12 cellular contexts compared by ENCODE assay signal in the genomic region with DNA sequence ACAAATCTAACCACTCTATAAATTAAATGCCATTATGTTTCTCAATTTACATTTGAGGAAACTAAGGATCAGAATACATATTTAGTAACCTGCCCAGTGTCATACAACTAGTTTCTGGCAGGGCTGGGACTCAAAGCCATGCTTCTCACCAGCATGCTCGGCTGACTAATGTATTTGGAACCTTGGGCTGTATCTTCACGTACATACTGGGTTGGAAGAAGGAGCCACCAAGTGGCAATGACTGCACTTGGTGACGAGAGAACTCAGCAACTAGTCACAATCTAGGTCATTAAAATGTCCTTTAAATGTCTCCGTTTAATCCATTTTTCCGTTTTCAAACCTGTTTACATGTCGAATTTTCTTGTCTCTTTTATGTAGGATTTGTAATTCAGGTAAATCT. TPM values are rescaled to one million over a fixed set of nuclear protein-coding genes. Genes with fewer than 3 reads are reported as not detected.
DNase-seq lines count a peak whose midpoint lies in the region; TF ChIP-seq lines count a peak whose summit lies in the region.
"Had no signal": no experiment of that assay in that cellular context is flagged by ENCODE, and none has a peak within 500 bp of the region (broad histone marks: within the 10 kb centered on the region; RNA-seq: fewer than 3 reads in every experiment).

No MANE protein-coding gene starts in this region.

- peak; percentile 1 for DNase-seq in NCI-H748 (lab: John Stamatoyannopoulos, UW; ENCODE audit: unreplicated experiment)
- no peak for DNase-seq in NCI-H748 treated with DMSO at 0.1 percent for 48 hours (lab: John Stamatoyannopoulos, UW)
- DNase-seq in NB4 (ENCODE audit: low read depth): peak; percentile 12
- DNase-seq in cerebellar cortex (ENCODE audit: low spot score): peak; percentile 28
- DNase-seq in myocyte (ENCODE audit: low read depth): peak; percentile 29
- no peak for DNase-seq in lower leg skin (ENCODE audit: low spot score in 2 of 2)
- no peak for DNase-seq in HuH-7.5 (ENCODE audit: low spot score)
- DNase-seq in hippocampal formation (lab: John Stamatoyannopoulos, UW): no peak
- DNase-seq: activated CD8-positive, alpha-beta memory T cell treated with anti-CD3 and anti-CD28 coated beads for 24 hours; NCI-H510A had no signal

- no peak for TF ChIP-seq CTCF in NB4 (IDR thresholded peaks at IDR 0.05; ENCODE audit: low read depth, low read length)
- no peak for TF ChIP-seq CTCF in lower leg skin (IDR thresholded peaks at IDR 0.05)

- WGBS in lower leg skin, 2 donors: 59 to 62% methylated on average over 6 of the region's 6 CpGs

- TF ChIP-seq POLR2A in NB4 (IDR thresholded peaks at IDR 0.05; ENCODE audit: extremely low read depth, insufficient read length) (no peak), lower leg skin (IDR thresholded peaks at IDR 0.05) (no peak)

- intact Hi-C loops in lower leg skin (cut with DNase I; ENCODE audit: low total_unique reads): no loop called here

- H3K4me3 ChIP-seq in NB4 (ENCODE audit: low read depth, low read length) (no peak overlapping the region), lower leg skin (ENCODE audit: low read depth, poor library complexity, severe bottlenecking) (no peak overlapping the region)
- H3K4me3 ChIP-seq: thoracic aorta had no signal

RNA-seq across cellular contexts. Expression of gene CHRM2, which starts 42.9 kb away (rescaled TPM):
- total RNA-seq in myocyte (0.32 and 0.78 TPM in 2 replicates), lower leg skin (under 1 TPM in 3 of 4 donors, not detected in 1; 0.13 to 0.32 (median 0.15) TPM)
- polyA plus RNA-seq in myocyte (2012): 0.06 TPM
- total RNA-seq: HepG2, thoracic aorta had no signal
- polyA plus RNA-seq: HepG2 had no signal

Comparison
In these comparisons a context has a peak if more than half of its experiments do, and no peak if none do; other contexts are left out.
1. DNase-seq: peak in NCI-H748 (single experiment), NB4 (single experiment), cerebellar cortex (single experiment) and myocyte (single experiment); none in NCI-H748 treated with DMSO at 0.1 percent for 48 hours (single experiment), lower leg skin (0 of 2), HuH-7.5 (single experiment) and hippocampal formation (0 of 2).